ENCODE assay signal across 1 cellular context in genomic region chr2:241584446-241584845, GRCh38.
TF ChIP-seq lines count a peak whose summit lies in the region.

No MANE protein-coding gene starts in this region.

TF ChIP-seq in H1, 55 proteins besides CTCF, POLR2A, EP300 and RAD21:
- TF ChIP-seq BACH1 (IDR thresholded peaks at IDR 0.05; ENCODE audit: low read length) (peak; percentile 88), MAFK (IDR thresholded peaks at IDR 0.05; ENCODE audit: low read depth, low read length) (peak; percentile 87)
- TF ChIP-seq, protein P1, sequence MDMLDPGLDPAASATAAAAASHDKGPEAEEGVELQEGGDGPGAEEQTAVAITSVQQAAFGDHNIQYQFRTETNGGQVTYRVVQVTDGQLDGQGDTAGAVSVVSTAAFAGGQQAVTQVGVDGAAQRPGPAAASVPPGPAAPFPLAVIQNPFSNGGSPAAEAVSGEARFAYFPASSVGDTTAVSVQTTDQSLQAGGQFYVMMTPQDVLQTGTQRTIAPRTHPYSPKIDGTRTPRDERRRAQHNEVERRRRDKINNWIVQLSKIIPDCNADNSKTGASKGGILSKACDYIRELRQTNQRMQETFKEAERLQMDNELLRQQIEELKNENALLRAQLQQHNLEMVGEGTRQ (IDR thresholded peaks at IDR 0.05; ENCODE audit: low read length): no peak
